24 cellular contexts compared by ENCODE assay signal in the genomic region with DNA sequence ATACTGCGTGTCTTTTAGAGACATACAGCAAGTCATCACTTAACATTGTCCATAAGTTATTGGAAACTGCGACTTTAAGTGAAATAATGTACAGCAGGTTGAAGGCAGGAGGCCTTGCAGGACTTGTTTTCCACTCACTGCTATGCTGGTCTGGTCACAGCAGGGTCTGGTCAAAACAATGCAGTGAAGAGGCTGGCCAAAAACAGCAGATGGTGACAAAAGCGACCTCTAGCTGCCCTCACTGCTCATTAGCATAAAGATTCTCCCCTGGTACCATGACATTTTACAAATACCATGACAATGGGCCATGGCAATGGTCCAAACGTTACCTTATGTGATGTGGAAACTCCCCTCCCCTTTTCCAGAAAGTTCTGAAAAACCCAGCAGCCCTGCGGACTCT.
"Had no signal": no experiment of that assay in that cellular context is flagged by ENCODE, and none has a peak within 500 bp of the region (broad histone marks: within the 10 kb centered on the region; RNA-seq: fewer than 3 reads in every experiment).

No MANE protein-coding gene starts in this region.

- DNase-seq: activated CD4-positive, alpha-beta T cell treated with anti-CD3 and anti-CD28 coated beads for 48 hours; activated CD4-positive, alpha-beta T cell treated with anti-CD3 and anti-CD28 coated beads, Interleukin-2, amount 50 U/mL, for 48 hours; activated CD8-positive, alpha-beta memory T cell treated with anti-CD3 and anti-CD28 coated beads for 24 hours; activated effector memory CD4-positive, alpha-beta T cell treated with Interleukin-2 at 50 U/mL for 16 hours; activated naive CD4-positive, alpha-beta T cell treated with Interleukin-2 at 50 U/mL for 16 hours; anterior cingulate cortex; dorsolateral prefrontal cortex; effector memory CD4-positive, alpha-beta T cell; immature natural killer cell; kidney; left colon; mammary epithelial cell; midbrain; naive thymus-derived CD8-positive, alpha-beta T cell; posterior cingulate gyrus; right cardiac atrium; stimulated activated CD4-positive, alpha-beta T cell treated with anti-CD3 and anti-CD28 coated beads, Interleukin-15, amount 100 ng/mL, for 24 hours; stimulated activated CD4-positive, alpha-beta T cell treated with anti-CD3 and anti-CD28 coated beads, Interleukin-2, amount 100 ng/mL, for 24 hours; stimulated activated naive CD4-positive, alpha-beta T cell treated with Interleukin-2 at 50 U/mL for 16 hours had no signal

- H3K4me1 Mint-ChIP-seq: immature natural killer cell; naive thymus-derived CD8-positive, alpha-beta T cell; neural crest cell had no signal

- H3K4me3 ChIP-seq: coronary artery, dorsolateral prefrontal cortex, hepatocyte, tibial nerve had no signal

- H3K27me3 ChIP-seq: dorsolateral prefrontal cortex, hepatocyte, tibial nerve had no signal

- H3K4me1 ChIP-seq: tibial nerve had no signal

- H3K27ac ChIP-seq: coronary artery, dorsolateral prefrontal cortex, hepatocyte, tibial nerve had no signal

- ATAC-seq: left colon; naive thymus-derived CD8-positive, alpha-beta T cell; right cardiac atrium had no signal

- H3K36me3 Mint-ChIP-seq: activated naive CD8-positive, alpha-beta T cell; immature natural killer cell; naive thymus-derived CD8-positive, alpha-beta T cell had no signal

- H3K27ac Mint-ChIP-seq: activated naive CD8-positive, alpha-beta T cell; immature natural killer cell; naive thymus-derived CD8-positive, alpha-beta T cell had no signal

- H3K4me3 Mint-ChIP-seq: activated naive CD8-positive, alpha-beta T cell; immature natural killer cell; naive thymus-derived CD8-positive, alpha-beta T cell; neural crest cell had no signal

- H3K27me3 Mint-ChIP-seq: activated naive CD8-positive, alpha-beta T cell; naive thymus-derived CD8-positive, alpha-beta T cell had no signal

- H3K4me2 ChIP-seq: hepatocyte had no signal

- H3K36me3 ChIP-seq: tibial nerve had no signal

- H3K79me2 ChIP-seq: hepatocyte had no signal
